11 cellular contexts compared by ENCODE assay signal in the genomic region with DNA sequence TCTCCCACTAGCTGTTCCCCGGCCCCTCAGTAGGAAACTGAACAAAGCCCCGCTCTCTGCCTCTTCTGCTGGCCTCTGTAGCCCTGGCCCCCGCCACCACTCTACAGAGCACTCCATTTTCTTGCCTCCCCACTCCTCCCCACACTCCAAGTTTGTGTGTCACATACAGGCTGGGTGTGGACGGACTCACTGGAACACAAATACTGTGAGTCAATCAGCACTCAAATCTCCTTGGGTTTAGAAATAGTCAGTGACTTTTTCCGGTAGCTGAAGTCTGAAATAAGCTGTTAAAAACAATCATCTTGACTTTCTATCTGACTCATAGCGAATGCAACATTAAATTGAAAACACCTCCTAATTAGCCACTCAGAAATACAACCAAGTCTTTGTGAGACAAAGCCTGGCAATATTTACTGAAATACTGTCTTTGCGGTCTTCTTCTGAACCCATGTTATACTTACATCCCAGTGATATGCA.
DNase-seq lines count a peak whose midpoint lies in the region; FAIRE-seq and TF ChIP-seq lines count a peak whose summit lies in the region.
"Had no signal": no experiment of that assay in that cellular context is flagged by ENCODE, and none has a peak within 500 bp of the region (broad histone marks: within the 10 kb centered on the region; RNA-seq: fewer than 3 reads in every experiment).

No MANE protein-coding gene starts in this region.

- H4K8ac ChIP-seq in H9 (replicated peaks; ENCODE audit: insufficient read length, low read depth, low read length) (no peak overlapping the region), mesenchymal stem cell (ENCODE audit: low read length) (peak overlapping the region; percentile 66)

- H3K9me3 Mint-ChIP-seq in H9, result no peaks in the 10 kb centered on the region
- H3K9me3 Mint-ChIP-seq: activated naive CD4-positive, alpha-beta T cell treated with anti-CD3 and anti-CD28 coated beads, Interleukin-2, amount 50 U/mL, for 72 hours had no signal

- H2BK15ac ChIP-seq in H9 (ENCODE audit: low read depth, low read length) (no peak overlapping the region), mesenchymal stem cell (ENCODE audit: low read depth, poor library complexity, severe bottlenecking) (no peak overlapping the region)

- peaks cover 4% of the 10 kb centered on the region; the same call in 1 of the 2 replicates for H3K4me1 ChIP-seq in H9 (ENCODE audit: insufficient read depth, low read length)
- peaks cover 10% of the 10 kb centered on the region for H3K4me1 ChIP-seq in mesenchymal stem cell (ENCODE audit: control insufficient read depth, insufficient read depth, low read depth, low read length)
- H3K4me1 ChIP-seq in small intestine (ENCODE audit: control insufficient read depth in 2 of 2, insufficient read depth in 1 of 2, low read depth in 1 of 2, low read length in 1 of 2), result peaks cover 3 to 9% of the 10 kb centered on the region in 2 donors

- H2BK20ac ChIP-seq in H9 (ENCODE audit: low read depth, low read length, poor library complexity, severe bottlenecking), result no peak overlapping the region

- no peak for TF ChIP-seq CTCF in H9 (conservative IDR thresholded peaks at IDR 0.05)
- TF ChIP-seq CTCF in cardiac fibroblast (IDR thresholded peaks at IDR 0.05; ENCODE audit: low read depth, low read length), result no peak
- TF ChIP-seq CTCF in WERI-Rb-1 (IDR thresholded peaks at IDR 0.05; ENCODE audit: low read depth, low read length), result no peak

- H3K4ac ChIP-seq in H9 (ENCODE audit: low read depth, low read length) (no peak overlapping the region), mesenchymal stem cell (ENCODE audit: low read depth in 1 of 2, low read length in 2 of 2) (peak overlapping the region in 1 of 2 experiments; percentile 71)

- H3K79me1 ChIP-seq in H9 (ENCODE audit: insufficient read depth, low read depth, low read length, poor library complexity, severe bottlenecking) (no peaks in the 10 kb centered on the region), mesenchymal stem cell (replicated peaks; ENCODE audit: low read length, poor library complexity, severe bottlenecking) (peaks cover 11% of the 10 kb centered on the region)

- no peak for FAIRE-seq in frontal cortex (lab: Jason Lieb, UNC)
- no peak for FAIRE-seq in small intestine (lab: Jason Lieb, UNC)

- no peak overlapping the region for H3K18ac ChIP-seq in H9 (ENCODE audit: insufficient read length, low read depth, low read length)
- peak overlapping the region; percentile 57 to 80 for H3K18ac ChIP-seq in mesenchymal stem cell (ENCODE audit: low read depth in 1 of 2, low read length in 2 of 2)

- H3K27ac ChIP-seq in H9 (ENCODE audit: insufficient read length, low read depth, low read length) (no peak overlapping the region), mesenchymal stem cell (ENCODE audit: low read length, poor library complexity, severe bottlenecking) (no peak overlapping the region), WERI-Rb-1 (no peak overlapping the region), small intestine (ENCODE audit: low read depth in 1 of 2, low read length in 1 of 2) (peak overlapping the region in 1 of 2 donors; percentile 84)

- no peak overlapping the region for H3T11ph ChIP-seq in H9 (ENCODE audit: low read length)

- no peak overlapping the region for H4K5ac ChIP-seq in H9 (ENCODE audit: insufficient read length, low read depth, low read length)

- H3K4me2 ChIP-seq in H9 (ENCODE audit: insufficient read depth, insufficient read length, low read length) (no peak overlapping the region), mesenchymal stem cell (ENCODE audit: low read length, poor library complexity, severe bottlenecking) (no peak overlapping the region)

- peak overlapping the region in 2 of 3 experiments; percentile 19 to 86; a peak in 3 of 7 replicates for H3K27ac Mint-ChIP-seq in H9
- H3K27ac Mint-ChIP-seq: B cell had no signal

- H2BK12ac ChIP-seq in H9 (ENCODE audit: insufficient read length, low read depth, low read length), result no peak overlapping the region
- H2BK12ac ChIP-seq in mesenchymal stem cell (ENCODE audit: low read length in 2 of 2), result peak overlapping the region; percentile 18 to 71

- H4K91ac ChIP-seq in H9 (ENCODE audit: insufficient read length, low read depth, low read length) (no peak overlapping the region), mesenchymal stem cell (ENCODE audit: low read length) (peak overlapping the region; percentile 71)

- no peak overlapping the region for H3K56ac ChIP-seq in H9 (ENCODE audit: insufficient read length, low read depth, low read length)

- WGBS in H9 (ENCODE audit: extremely low coverage, insufficient read length, low lambda C conversion rate), result no CpG with 5 or more reads among the region's 7 CpGs
- WGBS in mesenchymal stem cell, result 59% methylated on average over 7 of the region's 7 CpGs
- 77 to 92% (median 85%) methylated on average over 7 of the region's 7 CpGs for WGBS in small intestine, 3 donors

- H2BK120ac ChIP-seq in H9 (ENCODE audit: low read depth, low read length, poor library complexity, severe bottlenecking) (no peak overlapping the region), mesenchymal stem cell (ENCODE audit: low read depth, low read length) (peak overlapping the region; percentile 67)

- H3K9ac ChIP-seq in H9 (ENCODE audit: extremely low read depth, insufficient read length, low read length), result no peak overlapping the region
- peak overlapping the region; percentile 94 for H3K9ac ChIP-seq in mesenchymal stem cell (ENCODE audit: low read length)

- H3K36me3 Mint-ChIP-seq in H9 (ENCODE audit: insufficient read depth in 1 of 3, low read depth in 3 of 3), result peaks cover 0 to 4% (median 0%) of the 10 kb centered on the region in 3 experiments; a peak in 3 of 7 replicates
- H3K36me3 Mint-ChIP-seq: activated naive CD4-positive, alpha-beta T cell treated with anti-CD3 and anti-CD28 coated beads, Interleukin-2, amount 50 U/mL, for 72 hours had no signal

- no peaks in the 10 kb centered on the region; the same call in 1 of the 2 replicates for H3K27me3 Mint-ChIP-seq in H9 (ENCODE audit: low read depth)
- H3K27me3 Mint-ChIP-seq: B cell had no signal

- H2BK5ac ChIP-seq in H9 (ENCODE audit: insufficient read length, low read length) (no peak overlapping the region), mesenchymal stem cell (ENCODE audit: low read depth, low read length, poor library complexity, severe bottlenecking) (no peak overlapping the region)

- no peaks in the 10 kb centered on the region for H3K23me2 ChIP-seq in H9 (ENCODE audit: insufficient read length, low read depth, low read length, poor library complexity, severe bottlenecking)

- peak; percentile 90 for DNase-seq in A172 (ENCODE audit: low spot score)
- no peak for DNase-seq in H9
- peak; percentile 77 to 95 for DNase-seq in cardiac fibroblast (ENCODE audit: low read depth in 2 of 2)
- peak; percentile 90 for DNase-seq in mesenchymal stem cell
- no peak for DNase-seq in WERI-Rb-1
- no peak for DNase-seq in frontal cortex (ENCODE audit: low spot score in 2 of 2)
- DNase-seq in small intestine, result no peak
- no peak for DNase-seq in C1 segment of cervical spinal cord (lab: John Stamatoyannopoulos, UW)
- DNase-seq: stimulated activated CD4-positive, alpha-beta T cell treated with anti-CD3 and anti-CD28 coated beads, Interleukin-15, amount 100 ng/mL, for 24 hours had no signal

- H3K23ac ChIP-seq in H9 (ENCODE audit: insufficient read length, low read depth, low read length), result no peak overlapping the region
- no peak overlapping the region for H3K23ac ChIP-seq in mesenchymal stem cell (ENCODE audit: low read length in 2 of 2)

- H2AK5ac ChIP-seq in H9 (ENCODE audit: insufficient read length, low read length) (no peak overlapping the region), mesenchymal stem cell (ENCODE audit: low read length, severe bottlenecking) (peak overlapping the region; percentile 19)

- no peaks in the 10 kb centered on the region for H3K9me3 ChIP-seq in H9 (ENCODE audit: control insufficient read depth, low read depth, low read length)
- no peaks in the 10 kb centered on the region for H3K9me3 ChIP-seq in mesenchymal stem cell (ENCODE audit: control insufficient read depth, low read length)
- no peaks in the 10 kb centered on the region for H3K9me3 ChIP-seq in WERI-Rb-1 (ENCODE audit: severe bottlenecking)
- H3K9me3 ChIP-seq in small intestine (ENCODE audit: control insufficient read depth, low read depth), result no peaks in the 10 kb centered on the region

- no peak overlapping the region for H2AFZ ChIP-seq in H9 (ENCODE audit: low read length)
- H2AFZ ChIP-seq in mesenchymal stem cell (ENCODE audit: low read depth, low read length), result peak overlapping the region; percentile 84

- no peaks in the 10 kb centered on the region; the same call in 1 of the 2 replicates for H3K79me2 ChIP-seq in H9 (ENCODE audit: insufficient read depth, low read length)

- no peaks in the 10 kb centered on the region for H4K20me1 ChIP-seq in H9 (ENCODE audit: control insufficient read depth, insufficient read depth, insufficient read length)

- no peak overlapping the region for H3K4me3 Mint-ChIP-seq in H9
- H3K4me3 Mint-ChIP-seq: B cell had no signal

- H3K36me3 ChIP-seq in mesenchymal stem cell (ENCODE audit: control insufficient read depth in 1 of 2, insufficient read depth in 2 of 2, low read depth in 1 of 2, low read length in 2 of 2) (peaks cover 0 to 8% of the 10 kb centered on the region in 2 experiments), WERI-Rb-1 (no peaks in the 10 kb centered on the region), small intestine (ENCODE audit: control insufficient read depth in 2 of 2, insufficient read depth in 2 of 2, low read length in 2 of 2) (peaks cover 0 to 2% of the 10 kb centered on the region in 2 donors)

- no peak overlapping the region for H3K14ac ChIP-seq in H9 (ENCODE audit: insufficient read depth, low read length)
- H3K14ac ChIP-seq in mesenchymal stem cell (ENCODE audit: low read length in 2 of 2), result no peak overlapping the region

- H3K4me3 ChIP-seq in cardiac fibroblast (replicated peaks in 1 of 2; ENCODE audit: low read depth in 2 of 2, low read length in 2 of 2) (no peak overlapping the region), mesenchymal stem cell (ENCODE audit: insufficient read depth in 1 of 2, low read depth in 1 of 2, low read length in 2 of 2) (peak overlapping the region in 1 of 2 experiments; percentile 7), WERI-Rb-1 (ENCODE audit: low read depth, low read length) (no peak overlapping the region), small intestine (ENCODE audit: low read depth in 1 of 2, low read length in 2 of 2) (no peak overlapping the region)

- no peaks in the 10 kb centered on the region for H3K27me3 ChIP-seq in H9 (ENCODE audit: insufficient read depth, low read length)
- no peaks in the 10 kb centered on the region for H3K27me3 ChIP-seq in mesenchymal stem cell (ENCODE audit: control insufficient read depth in 1 of 2, insufficient read depth in 1 of 2, low read length in 2 of 2)
- H3K27me3 ChIP-seq in WERI-Rb-1 (ENCODE audit: insufficient read depth, low read depth, severe bottlenecking), result no peaks in the 10 kb centered on the region
- no peaks in the 10 kb centered on the region for H3K27me3 ChIP-seq in small intestine (ENCODE audit: control insufficient read depth in 2 of 2, insufficient read depth in 2 of 2, low read length in 2 of 2)

- peaks cover 14 to 19% of the 10 kb centered on the region in 2 experiments for H3K4me1 Mint-ChIP-seq in H9

Comparison
In these comparisons a context has a peak if more than half of its experiments do, and no peak if none do; other contexts are left out.
1. DNase-seq: peak in A172 (single experiment), cardiac fibroblast (2 of 2) and mesenchymal stem cell (single experiment); none in H9 (single experiment), WERI-Rb-1 (single experiment), frontal cortex (0 of 2), small intestine (single experiment) and C1 segment of cervical spinal cord (0 of 14).